In genomic region chr18:31697351-31698298, GRCh38 we compare ENCODE assay signal across 7 cellular contexts. TPM values are rescaled to one million over a fixed set of nuclear protein-coding genes. Genes with fewer than 3 reads are reported as not detected.
"Had no signal": no experiment of that assay in that cellular context is flagged by ENCODE, and none has a peak within 500 bp of the region (broad histone marks: within the 10 kb centered on the region; RNA-seq: fewer than 3 reads in every experiment).

No MANE protein-coding gene starts in this region.

- H3K4me3 Mint-ChIP-seq: IgD-negative memory B cell had no signal

- H3K9ac ChIP-seq: GM23248 had no signal

- ATAC-seq: HCT116 had no signal

- H3K4me1 ChIP-seq: HAP-1 had no signal

- H3K4me1 Mint-ChIP-seq: IgD-negative memory B cell had no signal

- FAIRE-seq: HTR-8/SVneo had no signal

- DNase-seq: GM23248, GOT3, H7 had no signal

- H3K27ac ChIP-seq: GM23248 had no signal

- H3K36me3 Mint-ChIP-seq: IgD-negative memory B cell had no signal

- H3K9me3 ChIP-seq: HAP-1 had no signal

- H3K4me3 ChIP-seq: GM23248, HAP-1 had no signal

- H3K36me3 ChIP-seq: HAP-1 had no signal

- H2AFZ ChIP-seq: GM23248 had no signal

- H3K27ac Mint-ChIP-seq: IgD-negative memory B cell had no signal

RNA-seq across cellular contexts. Expression of gene B4GALT6, which starts 13.2 kb away (rescaled TPM):
- polyA plus RNA-seq: IgD-negative memory B cell had no signal
